ENCODE assay signal across 18 cellular contexts in the genomic region with DNA sequence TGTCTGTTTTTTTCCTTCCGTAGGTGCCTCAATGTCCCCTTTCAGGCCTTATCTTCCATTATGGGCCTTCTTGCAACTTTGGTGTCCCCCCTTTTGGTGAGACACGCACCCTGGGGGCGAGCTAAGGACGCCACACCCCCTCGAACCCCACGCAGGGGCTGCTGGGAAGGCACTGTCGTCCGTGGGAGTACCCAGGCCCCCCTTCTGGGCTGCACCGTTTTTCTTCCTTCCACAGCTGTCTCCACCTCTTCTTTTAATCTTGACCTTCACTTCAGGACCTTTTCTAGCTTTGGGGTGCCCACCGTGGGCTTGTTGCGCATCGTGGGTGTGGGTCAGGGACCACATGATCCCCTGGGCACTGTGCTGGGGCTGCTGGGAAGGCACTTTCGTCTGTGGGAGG.
"Had no signal": no experiment of that assay in that cellular context is flagged by ENCODE, and none has a peak within 500 bp of the region (broad histone marks: within the 10 kb centered on the region; RNA-seq: fewer than 3 reads in every experiment).

No MANE protein-coding gene starts in this region.

- H3K27me3 Mint-ChIP-seq: activated CD8-positive, alpha-beta T cell treated with anti-CD3 and anti-CD28 coated beads for 36 hours had no signal

- H3K27ac Mint-ChIP-seq: activated CD8-positive, alpha-beta T cell treated with anti-CD3 and anti-CD28 coated beads for 36 hours; activated naive CD8-positive, alpha-beta T cell treated with anti-CD3 and anti-CD28 coated beads for 36 hours; naive thymus-derived CD4-positive, alpha-beta T cell; WTC11 had no signal

- ATAC-seq: activated CD8-positive, alpha-beta T cell treated with anti-CD3 and anti-CD28 coated beads for 36 hours; heart right ventricle; naive thymus-derived CD4-positive, alpha-beta T cell; WTC11 had no signal

- H3K4me1 Mint-ChIP-seq: activated naive CD8-positive, alpha-beta T cell treated with anti-CD3 and anti-CD28 coated beads for 36 hours; naive thymus-derived CD4-positive, alpha-beta T cell; WTC11 had no signal

- DNase-seq: activated CD4-positive, alpha-beta T cell treated with anti-CD3 and anti-CD28 coated beads for 1 hour; activated CD4-positive, alpha-beta T cell treated with anti-CD3 and anti-CD28 coated beads, Interleukin-2, amount 50 U/mL, for 1 hour; activated CD8-positive, alpha-beta T cell treated with anti-CD3 and anti-CD28 coated beads for 36 hours; activated naive CD4-positive, alpha-beta T cell; activated naive CD8-positive, alpha-beta T cell treated with anti-CD3 and anti-CD28 coated beads for 36 hours; activated T-cell treated with anti-CD3 and anti-CD28 coated beads for 4 hours; amniotic stem cell; brain microvascular endothelial cell; caudate nucleus; effector CD8-positive, alpha-beta T cell; esophagus squamous epithelium; foreskin melanocyte; mesendoderm; naive thymus-derived CD4-positive, alpha-beta T cell; retina; stimulated activated naive CD4-positive, alpha-beta T cell had no signal

- H3K4me3 Mint-ChIP-seq: activated CD8-positive, alpha-beta T cell treated with anti-CD3 and anti-CD28 coated beads for 36 hours; activated naive CD8-positive, alpha-beta T cell treated with anti-CD3 and anti-CD28 coated beads for 36 hours; naive thymus-derived CD4-positive, alpha-beta T cell; WTC11 had no signal
